34 cellular contexts compared by ENCODE assay signal in genomic region chr16:19618876-19619275, GRCh38.
"Had no signal": no experiment of that assay in that cellular context is flagged by ENCODE, and none has a peak within 500 bp of the region (broad histone marks: within the 10 kb centered on the region; RNA-seq: fewer than 3 reads in every experiment).

No MANE protein-coding gene starts in this region.

- H3K27me3 ChIP-seq: adrenal gland, body of pancreas, brain microvascular endothelial cell, breast epithelium had no signal

- H3K9me3 ChIP-seq: adrenal gland, body of pancreas, breast epithelium had no signal

- H3K27ac Mint-ChIP-seq: activated CD4-positive, alpha-beta memory T cell treated with anti-CD3 and anti-CD28 coated beads, Interleukin-2, amount 10 ng/mL, durations not matched to agents 7 days and 5 days; activated CD4-positive, alpha-beta T cell treated with anti-CD3 and anti-CD28 coated beads for 36 hours; activated CD4-positive, alpha-beta T cell treated with anti-CD3 and anti-CD28 coated beads, Interleukin-2, amount 10 ng/mL, durations not matched to agents 7 days and 5 days; activated CD8-positive, alpha-beta memory T cell treated with anti-CD3 and anti-CD28 coated beads, Interleukin-2, amount 10 ng/mL, durations not matched to agents 7 days and 5 days; activated CD8-positive, alpha-beta T cell treated with anti-CD3 and anti-CD28 coated beads, Interleukin-2, amount 10 ng/mL, durations not matched to agents 7 days and 5 days; activated naive CD4-positive, alpha-beta T cell treated with anti-CD3 and anti-CD28 coated beads, Interleukin-2, amount 50 U/mL, for 72 hours; activated naive CD8-positive, alpha-beta T cell treated with anti-CD3 and anti-CD28 coated beads for 36 hours; activated T-cell treated with anti-CD3 and anti-CD28 coated beads, Interleukin-2, amount 50 U/mL, for 24 hours; activated T-helper 2 cell treated with anti-CD3 and anti-CD28 coated beads, Interferon-gamma antibody, Interleukin-2, Interleukin-4, amounts not matched to agents 10 μg/mL and 5 μg/mL and 100 μg/mL, durations not matched to agents 14 hours and 24 hours and 36 hours; T-helper 1 cell treated with Interleukin-12 subunit alpha and Interleukin-12 subunit beta and Interleukin-4 antibody, amounts not matched to agents 30 μg/mL and 1 μg/mL, for 36 hours; T-helper 2 cell treated with Interferon-gamma antibody and Interleukin-4, amounts not matched to agents 5 μg/mL and 100 μg/mL, for 36 hours had no signal

- H3K36me3 Mint-ChIP-seq: activated naive CD4-positive, alpha-beta T cell treated with anti-CD3 and anti-CD28 coated beads, Interleukin-2, amount 50 U/mL, for 72 hours had no signal

- H3K27ac ChIP-seq: adrenal gland, body of pancreas, brain microvascular endothelial cell, breast epithelium, VCaP had no signal

- H3K4me3 ChIP-seq: adrenal gland, body of pancreas, breast epithelium had no signal

- H3K36me3 ChIP-seq: breast epithelium had no signal

- DNase-seq: activated CD4-positive, alpha-beta memory T cell treated with anti-CD3 and anti-CD28 coated beads, Interleukin-2, amount 10 ng/mL, durations not matched to agents 7 days and 5 days; activated CD4-positive, alpha-beta T cell treated with anti-CD3 and anti-CD28 coated beads for 1 hour; activated CD4-positive, alpha-beta T cell treated with anti-CD3 and anti-CD28 coated beads for 36 hours; activated CD4-positive, alpha-beta T cell treated with anti-CD3 and anti-CD28 coated beads for 48 hours; activated CD4-positive, alpha-beta T cell treated with anti-CD3 and anti-CD28 coated beads, Interleukin-2, amount 10 ng/mL, durations not matched to agents 7 days and 5 days; activated CD4-positive, alpha-beta T cell treated with anti-CD3 and anti-CD28 coated beads, Interleukin-2, amount 50 U/mL, for 48 hours; activated CD4-positive, CD25-positive, alpha-beta regulatory T cell; activated CD8-positive, alpha-beta memory T cell treated with anti-CD3 and anti-CD28 coated beads for 24 hours; activated CD8-positive, alpha-beta memory T cell treated with anti-CD3 and anti-CD28 coated beads, Interleukin-2, amount 10 ng/mL, durations not matched to agents 7 days and 5 days; activated CD8-positive, alpha-beta memory T cell treated with anti-CD3 and anti-CD28 coated beads, Interleukin-2, amount 50 U/mL, for 48 hours; activated CD8-positive, alpha-beta T cell treated with anti-CD3 and anti-CD28 coated beads, Interleukin-2, amount 10 ng/mL, durations not matched to agents 7 days and 5 days; activated effector memory CD4-positive, alpha-beta T cell treated with Interleukin-2 at 50 U/mL for 16 hours; activated gamma-delta T cell; activated naive CD4-positive, alpha-beta T cell treated with anti-CD3 and anti-CD28 coated beads, Interleukin-2, amount 50 U/mL, for 16 hours; activated naive CD4-positive, alpha-beta T cell treated with Interleukin-2 at 50 U/mL for 16 hours; activated naive CD8-positive, alpha-beta T cell treated with anti-CD3 and anti-CD28 coated beads for 36 hours; activated T-cell treated with anti-CD3 and anti-CD28 coated beads, Interleukin-2, amount 50 U/mL, for 24 hours; activated T-cell treated with anti-CD3 and anti-CD28 coated beads, Interleukin-2, amount 50 U/mL, for 48 hours; adrenal gland; amniotic stem cell; aorta; body of pancreas; brain microvascular endothelial cell; central memory CD4-positive, alpha-beta T cell; T-helper 1 cell; T-helper 2 cell; T-helper 9 cell had no signal

- H3K4me3 Mint-ChIP-seq: activated CD4-positive, alpha-beta memory T cell treated with anti-CD3 and anti-CD28 coated beads, Interleukin-2, amount 10 ng/mL, durations not matched to agents 7 days and 5 days; activated CD4-positive, alpha-beta T cell treated with anti-CD3 and anti-CD28 coated beads for 36 hours; activated CD4-positive, alpha-beta T cell treated with anti-CD3 and anti-CD28 coated beads, Interleukin-2, amount 10 ng/mL, durations not matched to agents 7 days and 5 days; activated CD8-positive, alpha-beta memory T cell treated with anti-CD3 and anti-CD28 coated beads, Interleukin-2, amount 10 ng/mL, durations not matched to agents 7 days and 5 days; activated CD8-positive, alpha-beta T cell treated with anti-CD3 and anti-CD28 coated beads, Interleukin-2, amount 10 ng/mL, durations not matched to agents 7 days and 5 days; activated naive CD8-positive, alpha-beta T cell treated with anti-CD3 and anti-CD28 coated beads for 36 hours; activated T-cell treated with anti-CD3 and anti-CD28 coated beads, Interleukin-2, amount 50 U/mL, for 24 hours; T-helper 1 cell treated with Interleukin-12 subunit alpha and Interleukin-12 subunit beta and Interleukin-4 antibody, amounts not matched to agents 30 μg/mL and 1 μg/mL, for 36 hours; T-helper 2 cell treated with Interferon-gamma antibody and Interleukin-4, amounts not matched to agents 5 μg/mL and 100 μg/mL, for 36 hours had no signal

- H3K9me3 Mint-ChIP-seq: activated CD4-positive, alpha-beta memory T cell treated with anti-CD3 and anti-CD28 coated beads, Interleukin-2, amount 10 ng/mL, durations not matched to agents 7 days and 5 days; activated CD4-positive, alpha-beta T cell treated with anti-CD3 and anti-CD28 coated beads, Interleukin-2, amount 10 ng/mL, durations not matched to agents 7 days and 5 days; activated naive CD4-positive, alpha-beta T cell treated with anti-CD3 and anti-CD28 coated beads, Interleukin-2, amount 50 U/mL, for 72 hours; activated naive CD8-positive, alpha-beta T cell treated with anti-CD3 and anti-CD28 coated beads for 36 hours; activated T-cell treated with anti-CD3 and anti-CD28 coated beads, Interleukin-2, amount 50 U/mL, for 24 hours; activated T-helper 2 cell treated with anti-CD3 and anti-CD28 coated beads, Interferon-gamma antibody, Interleukin-2, Interleukin-4, amounts not matched to agents 10 μg/mL and 5 μg/mL and 100 μg/mL, durations not matched to agents 14 hours and 24 hours and 36 hours; T-helper 1 cell treated with Interleukin-12 subunit alpha and Interleukin-12 subunit beta and Interleukin-4 antibody, amounts not matched to agents 30 μg/mL and 1 μg/mL, for 36 hours; T-helper 2 cell treated with Interferon-gamma antibody and Interleukin-4, amounts not matched to agents 5 μg/mL and 100 μg/mL, for 36 hours had no signal

- H3K4me1 Mint-ChIP-seq: activated CD4-positive, alpha-beta memory T cell treated with anti-CD3 and anti-CD28 coated beads, Interleukin-2, amount 10 ng/mL, durations not matched to agents 7 days and 5 days; activated CD4-positive, alpha-beta T cell treated with anti-CD3 and anti-CD28 coated beads for 36 hours; activated CD4-positive, alpha-beta T cell treated with anti-CD3 and anti-CD28 coated beads, Interleukin-2, amount 10 ng/mL, durations not matched to agents 7 days and 5 days; activated CD8-positive, alpha-beta memory T cell treated with anti-CD3 and anti-CD28 coated beads, Interleukin-2, amount 10 ng/mL, durations not matched to agents 7 days and 5 days; activated naive CD8-positive, alpha-beta T cell treated with anti-CD3 and anti-CD28 coated beads for 36 hours had no signal

- H3K27me3 Mint-ChIP-seq: activated CD4-positive, alpha-beta memory T cell treated with anti-CD3 and anti-CD28 coated beads, Interleukin-2, amount 10 ng/mL, durations not matched to agents 7 days and 5 days; activated CD4-positive, alpha-beta T cell treated with anti-CD3 and anti-CD28 coated beads for 36 hours; activated CD4-positive, alpha-beta T cell treated with anti-CD3 and anti-CD28 coated beads, Interleukin-2, amount 10 ng/mL, durations not matched to agents 7 days and 5 days; activated CD8-positive, alpha-beta memory T cell treated with anti-CD3 and anti-CD28 coated beads, Interleukin-2, amount 10 ng/mL, durations not matched to agents 7 days and 5 days; activated naive CD8-positive, alpha-beta T cell treated with anti-CD3 and anti-CD28 coated beads for 36 hours; activated T-cell treated with anti-CD3 and anti-CD28 coated beads, Interleukin-2, amount 50 U/mL, for 24 hours had no signal

- ATAC-seq: activated CD4-positive, alpha-beta T cell treated with anti-CD3 and anti-CD28 coated beads for 36 hours; activated CD4-positive, CD25-positive, alpha-beta regulatory T cell treated with anti-CD3 and anti-CD28 coated beads, Interleukin-2, amount 50 U/mL, for 24 hours; activated CD8-positive, alpha-beta memory T cell treated with anti-CD3 and anti-CD28 coated beads, Interleukin-2, amount 10 ng/mL, durations not matched to agents 7 days and 5 days; activated CD8-positive, alpha-beta T cell treated with anti-CD3 and anti-CD28 coated beads, Interleukin-2, amount 10 ng/mL, durations not matched to agents 7 days and 5 days; activated naive CD4-positive, alpha-beta T cell treated with anti-CD3 and anti-CD28 coated beads, Interleukin-2, amount 50 U/mL, for 72 hours; body of pancreas had no signal

- H3K4me1 ChIP-seq: adrenal gland, breast epithelium had no signal
